Comparison of ENCODE assay signal across 8 cellular contexts in genomic region chr10:16521311-16522016, GRCh38. TPM values are rescaled to one million over a fixed set of nuclear protein-coding genes. Genes with fewer than 3 reads are reported as not detected.
A peak's percentile ranks its signal among the peaks of the same experiment; 100 is the strongest.
DNase-seq lines count a peak whose midpoint lies in the region; ATAC-seq and TF ChIP-seq lines count a peak whose summit lies in the region.

C1QL3 (minus strand) TSS chr10:16521879; CDS start chr10:16521065, 814 bp downstream.

- no peak for TF ChIP-seq POLR2A in sigmoid colon (IDR thresholded peaks at IDR 0.05)

- no peak for ATAC-seq in CD4-positive, alpha-beta T cell (ENCODE audit: poor library complexity)
- ATAC-seq in GM19397 (IDR thresholded peaks at IDR 0.05; ENCODE audit: unreplicated experiment) (peak; percentile 39), HG03571 (IDR thresholded peaks at IDR 0.05; ENCODE audit: unreplicated experiment) (peak; percentile 26)

- no peak for DNase-seq in CD4-positive, alpha-beta T cell
- DNase-seq in activated naive CD4-positive, alpha-beta T cell treated with anti-CD3 and anti-CD28 coated beads, Interleukin-2, amount 50 U/mL, for 16 hours, result peak; percentile 19
- DNase-seq in right atrium auricular region (ENCODE audit: low spot score), result no peak
- DNase-seq in sigmoid colon, result no peak
- no peak for DNase-seq in NK-92 (lab: John Stamatoyannopoulos, UW; ENCODE audit: unreplicated experiment)
- DNase-seq in SW 1271 (lab: John Stamatoyannopoulos, UW), result no peak

- H3K36me3 ChIP-seq in right atrium auricular region (no peaks in the 10 kb centered on the region), sigmoid colon (no peaks in the 10 kb centered on the region)

- peak within 1 kb of the TSS; percentile 34 to 58 for H3K4me3 ChIP-seq in right atrium auricular region
- H3K4me3 ChIP-seq in sigmoid colon, result peak within 1 kb of the TSS; percentile 4 to 55 (median 48)

- no peak for TF ChIP-seq EP300 in sigmoid colon (IDR thresholded peaks at IDR 0.05)

- H3K9me3 Mint-ChIP-seq in CD4-positive, alpha-beta T cell, result no peaks in the 10 kb centered on the region

- H3K27ac ChIP-seq in CD4-positive, alpha-beta T cell (ENCODE audit: low read depth, low read length), result no peak within 1 kb of the TSS
- H3K27ac ChIP-seq in right atrium auricular region (no peak within 1 kb of the TSS), sigmoid colon (no peak within 1 kb of the TSS)

- no peak for TF ChIP-seq CTCF in CD4-positive, alpha-beta T cell (IDR thresholded peaks at IDR 0.05)
- TF ChIP-seq CTCF in right atrium auricular region (IDR thresholded peaks at IDR 0.05) (no peak), sigmoid colon (IDR thresholded peaks at IDR 0.05) (no peak)

- peak within 1 kb of the TSS; percentile 81 for H3K4me3 Mint-ChIP-seq in CD4-positive, alpha-beta T cell

- no peaks in the 10 kb centered on the region for H3K36me3 Mint-ChIP-seq in CD4-positive, alpha-beta T cell (ENCODE audit: low read depth)

- POLR2A ChIA-PET in CD4-positive, alpha-beta T cell (lab: Charles Lee), result interaction anchor here (0.7 kb wide), 1 partner anchor 84 kb away, joined by 3 read pairs; the partner anchor contains the start of gene PTER

- peaks cover 60% of the 10 kb centered on the region for H3K27me3 Mint-ChIP-seq in CD4-positive, alpha-beta T cell

- no peak within 1 kb of the TSS for H3K27ac Mint-ChIP-seq in CD4-positive, alpha-beta T cell

- H3K4me1 ChIP-seq in right atrium auricular region (peaks cover 0 to 29% of the 10 kb centered on the region in 2 donors), sigmoid colon (peaks cover 0 to 30% (median 27%) of the 10 kb centered on the region in 4 donors)

- no peaks in the 10 kb centered on the region for H3K9me3 ChIP-seq in CD4-positive, alpha-beta T cell (ENCODE audit: control insufficient read depth, low read length)
- H3K9me3 ChIP-seq in right atrium auricular region (no peaks in the 10 kb centered on the region), sigmoid colon (no peaks in the 10 kb centered on the region)

- 1% methylated on average over 68 of the region's 68 CpGs for WGBS in sigmoid colon, 2 donors

- intact Hi-C loops in CD4-positive, alpha-beta T cell (cut with DNase I, micrococcal nuclease), result no loop called here
- intact Hi-C loops in sigmoid colon (cut with DNase I), result no loop called here

- H3K27me3 ChIP-seq in CD4-positive, alpha-beta T cell (ENCODE audit: control insufficient read depth, insufficient read depth, low read length), result peaks cover 29% of the 10 kb centered on the region
- no peaks in the 10 kb centered on the region for H3K27me3 ChIP-seq in right atrium auricular region
- peaks cover 18 to 52% (median 28%) of the 10 kb centered on the region in 3 donors for H3K27me3 ChIP-seq in sigmoid colon

- CTCF ChIA-PET in CD4-positive, alpha-beta T cell (lab: Charles Lee), result interaction anchor here (0.7 kb wide), 1 partner anchor 122 kb away, joined by 3 read pairs; no protein-coding TSS in a partner anchor

- peaks cover 10% of the 10 kb centered on the region for H3K4me1 Mint-ChIP-seq in CD4-positive, alpha-beta T cell (ENCODE audit: low read depth)

RNA-seq across cellular contexts. Expression of gene C1QL3, which starts in this region (rescaled TPM):
- not detected for total RNA-seq in CD4-positive, alpha-beta T cell
- total RNA-seq in right atrium auricular region (not detected), sigmoid colon (under 1 TPM in 2 of 4 donors, not detected in 2; 0.14 to 0.36 TPM)
- under 1 TPM in 1 of 3 donors, not detected in 2; 0.04 TPM for polyA plus RNA-seq in sigmoid colon
